ENCODE assay signal across 8 cellular contexts in genomic region chr17:15490634-15491261, GRCh38. TPM values are rescaled to one million over a fixed set of nuclear protein-coding genes. Genes with fewer than 3 reads are reported as not detected.
DNase-seq lines count a peak whose midpoint lies in the region; ATAC-seq and TF ChIP-seq lines count a peak whose summit lies in the region.

No MANE protein-coding gene starts in this region.

- H3K27me3 ChIP-seq in AG04450 (ENCODE audit: control insufficient read depth, insufficient read depth, low read length) (no peaks in the 10 kb centered on the region), left lung (no peaks in the 10 kb centered on the region), tibial artery (no peaks in the 10 kb centered on the region), prostate gland (replicated peaks; ENCODE audit: insufficient read depth) (no peaks in the 10 kb centered on the region)

- H3K9me3 ChIP-seq in AG04450 (ENCODE audit: control insufficient read depth, insufficient read depth, low read length): no peaks in the 10 kb centered on the region
- H3K9me3 ChIP-seq in left lung: no peaks in the 10 kb centered on the region
- no peaks in the 10 kb centered on the region for H3K9me3 ChIP-seq in tibial artery
- H3K9me3 ChIP-seq in prostate gland: no peaks in the 10 kb centered on the region

- no peaks in the 10 kb centered on the region for H3K27me3 Mint-ChIP-seq in dendritic cell treated with granulocyte-macrophage colony-stimulating factor and Interleukin-4, amounts not matched to agents 40 ng/mL and 50 ng/mL, for 4 days

- no peak overlapping the region for H3K4me3 Mint-ChIP-seq in dendritic cell treated with granulocyte-macrophage colony-stimulating factor and Interleukin-4, amounts not matched to agents 40 ng/mL and 50 ng/mL, for 4 days

- H3K27ac Mint-ChIP-seq in dendritic cell treated with granulocyte-macrophage colony-stimulating factor and Interleukin-4, amounts not matched to agents 40 ng/mL and 50 ng/mL, for 4 days: peak overlapping the region; percentile 33

- TF ChIP-seq POLR2A in prostate gland (IDR thresholded peaks at IDR 0.05): no peak

- H3K36me3 ChIP-seq in left lung (peaks cover 0 to 9% of the 10 kb centered on the region in 2 donors), tibial artery (no peaks in the 10 kb centered on the region), prostate gland (no peaks in the 10 kb centered on the region)

- ATAC-seq in left lung: peak; percentile 73
- no peak for ATAC-seq in GM21723 (IDR thresholded peaks at IDR 0.05; ENCODE audit: unreplicated experiment)

- H3K4me1 Mint-ChIP-seq in dendritic cell treated with granulocyte-macrophage colony-stimulating factor and Interleukin-4, amounts not matched to agents 40 ng/mL and 50 ng/mL, for 4 days (ENCODE audit: low read depth): peaks cover 11% of the 10 kb centered on the region

- no peaks in the 10 kb centered on the region for H3K36me3 Mint-ChIP-seq in dendritic cell treated with granulocyte-macrophage colony-stimulating factor and Interleukin-4, amounts not matched to agents 40 ng/mL and 50 ng/mL, for 4 days (ENCODE audit: low read depth)

- CTCF ChIA-PET in AG04450 (lab: Charles Lee): interaction anchor here (4.4 kb wide), 1 partner anchor 13 kb away, joined by 28 read pairs; no protein-coding TSS in a partner anchor

- H3K9me3 Mint-ChIP-seq in dendritic cell treated with granulocyte-macrophage colony-stimulating factor and Interleukin-4, amounts not matched to agents 40 ng/mL and 50 ng/mL, for 4 days: no peaks in the 10 kb centered on the region

- peaks cover 0 to 3% of the 10 kb centered on the region in 2 donors for H3K4me1 ChIP-seq in left lung
- no peaks in the 10 kb centered on the region for H3K4me1 ChIP-seq in tibial artery
- no peaks in the 10 kb centered on the region for H3K4me1 ChIP-seq in prostate gland (replicated peaks)

- WGBS in prostate gland: 82% methylated on average over 11 of the region's 11 CpGs

- TF ChIP-seq CTCF in AG04450 (IDR thresholded peaks at IDR 0.05; ENCODE audit: low read depth, low read length): no peak
- TF ChIP-seq CTCF in left lung (IDR thresholded peaks at IDR 0.05): no peak
- TF ChIP-seq CTCF in tibial artery (IDR thresholded peaks at IDR 0.05): no peak
- TF ChIP-seq CTCF in prostate gland (IDR thresholded peaks at IDR 0.05): no peak

- H3K27ac ChIP-seq in AG04450 (ENCODE audit: low read depth, low read length): peak overlapping the region; percentile 68
- peak overlapping the region; percentile 23 to 61 for H3K27ac ChIP-seq in left lung
- H3K27ac ChIP-seq in tibial artery: peak overlapping the region in 1 of 2 donors; percentile 10
- no peak overlapping the region for H3K27ac ChIP-seq in prostate gland

- POLR2A ChIA-PET in AG04450 (lab: Yijun Ruan, JAX): no interaction called here

- intact Hi-C loops in dendritic cell treated with granulocyte-macrophage colony-stimulating factor and Interleukin-4, amounts not matched to agents 40 ng/mL and 50 ng/mL, for 4 days (cut with micrococcal nuclease): no loop called here
- intact Hi-C loops in left lung (cut with DNase I) (no loop called here), tibial artery (cut with DNase I; ENCODE audit: low total_unique reads) (no loop called here), prostate gland (cut with DNase I) (no loop called here)

- H3K4me3 ChIP-seq in AG04450 (ENCODE audit: low read depth, low read length): no peak overlapping the region
- no peak overlapping the region for H3K4me3 ChIP-seq in Jurkat, Clone E6-1 (ENCODE audit: low read length)
- no peak overlapping the region for H3K4me3 ChIP-seq in left lung
- H3K4me3 ChIP-seq in tibial artery: no peak overlapping the region
- no peak overlapping the region for H3K4me3 ChIP-seq in prostate gland

- no peak for DNase-seq in AG04450 (ENCODE audit: low read depth, low spot score)
- DNase-seq in Jurkat, Clone E6-1 (ENCODE audit: low read depth, low spot score): peak; percentile 36
- peak in 1 of 2 donors; percentile 43 for DNase-seq in left lung
- DNase-seq in tibial artery: peak; percentile 80 to 85
- no peak for DNase-seq in prostate gland (ENCODE audit: low spot score)
- no peak for DNase-seq in NCI-H2029 treated with DMSO at 0.1 percent for 48 hours (lab: John Stamatoyannopoulos, UW)

RNA-seq across cellular contexts. Expression of gene CDRT4, which starts 23.3 kb away (rescaled TPM):
- 4.1 and 5.0 TPM in 2 replicates for polyA plus RNA-seq in AG04450 (2011; rRNA removed)
- 3.8 and 6.7 TPM in 2 replicates for polyA minus RNA-seq in AG04450 (2011; rRNA and poly(A)+ RNA removed)
- polyA plus RNA-seq in Jurkat, Clone E6-1 (2012; ENCODE audit: insufficient read depth, insufficient read length): not detected
- total RNA-seq in left lung (1 to 10 TPM; 2.7 to 6.1 TPM), prostate gland (10 to 100 TPM in 1 of 2 donors, 1 to 10 TPM in 1; 8.5 to 13.0 TPM)

Comparison
In these comparisons a context has a peak if more than half of its experiments do, and no peak if none do; other contexts are left out.
1. DNase-seq: peak in Jurkat, Clone E6-1 (single experiment) and tibial artery (2 of 2); none in AG04450 (single experiment), prostate gland (single experiment) and NCI-H2029 treated with DMSO at 0.1 percent for 48 hours (single experiment).
2. H3K27ac ChIP-seq: peak in AG04450 (single experiment) and left lung (2 of 2); none in prostate gland (0 of 2).